Comparison of ENCODE assay signal across 8 cellular contexts in the genomic region with DNA sequence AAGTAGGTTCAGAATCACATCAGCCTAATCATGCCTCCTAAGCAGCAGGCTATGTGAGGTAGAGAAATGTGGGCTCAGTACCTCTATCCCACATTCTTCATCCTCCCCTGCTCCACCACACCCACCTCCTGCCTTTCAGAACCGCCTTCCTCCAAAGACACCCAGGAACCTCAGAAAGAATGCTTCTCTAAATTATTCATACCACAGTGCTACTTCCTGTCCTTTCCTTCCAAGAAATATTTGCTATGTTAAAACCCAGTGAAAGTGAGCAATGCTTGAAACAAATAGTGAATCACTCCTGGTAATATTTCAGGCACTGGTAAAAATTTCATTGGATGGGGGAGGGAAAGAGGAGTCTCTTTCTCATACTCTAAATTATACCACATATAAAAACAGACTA. TPM values are rescaled to one million over a fixed set of nuclear protein-coding genes. Genes with fewer than 3 reads are reported as not detected.
DNase-seq lines count a peak whose midpoint lies in the region; ATAC-seq, FAIRE-seq and TF ChIP-seq lines count a peak whose summit lies in the region.

No MANE protein-coding gene starts in this region.

- H3K36me3 ChIP-seq in pancreas (no peaks in the 10 kb centered on the region), colonic mucosa (no peaks in the 10 kb centered on the region)

- peak overlapping the region in 1 of 4 donors; percentile 30 for H3K27ac ChIP-seq in pancreas
- no peak overlapping the region for H3K27ac ChIP-seq in colonic mucosa

- intact Hi-C loops in dendritic cell treated with granulocyte-macrophage colony-stimulating factor and Interleukin-4, amounts not matched to agents 40 ng/mL and 50 ng/mL, for 4 days (cut with micrococcal nuclease): no loop called here
- intact Hi-C loops in pancreas (cut with DNase I): no loop called here
- intact Hi-C loops in colonic mucosa (cut with DNase I): no loop called here

- H3K9me3 Mint-ChIP-seq in dendritic cell treated with granulocyte-macrophage colony-stimulating factor and Interleukin-4, amounts not matched to agents 40 ng/mL and 50 ng/mL, for 4 days: no peaks in the 10 kb centered on the region

- DNase-seq in EL (peak; percentile 90), RCC 7860 (ENCODE audit: low spot score) (peak; percentile 94), pancreas (no peak), colonic mucosa (no peak)
- DNase-seq in activated effector memory CD4-positive, alpha-beta T cell treated with anti-CD3 and anti-CD28 coated beads, Interleukin-2, amount 50 U/mL, for 16 hours: no peak

- ATAC-seq in pancreas (peak in 3 of 4 donors; percentile 15 to 34 (median 28)), HG03378 (IDR thresholded peaks at IDR 0.05; ENCODE audit: unreplicated experiment) (no peak), HG02642 (IDR thresholded peaks at IDR 0.05; ENCODE audit: poor library complexity, unreplicated experiment) (no peak)

- H3K9me3 ChIP-seq in pancreas (no peaks in the 10 kb centered on the region), colonic mucosa (no peaks in the 10 kb centered on the region)

- H3K4me3 ChIP-seq in pancreas: no peak overlapping the region
- H3K4me3 ChIP-seq in colonic mucosa: no peak overlapping the region

- H3K4me1 Mint-ChIP-seq in dendritic cell treated with granulocyte-macrophage colony-stimulating factor and Interleukin-4, amounts not matched to agents 40 ng/mL and 50 ng/mL, for 4 days (ENCODE audit: low read depth): peaks cover 61% of the 10 kb centered on the region

- TF ChIP-seq CTCF in pancreas (IDR thresholded peaks at IDR 0.05) (no peak), colonic mucosa (IDR thresholded peaks at IDR 0.05) (no peak)

- H3K4me1 ChIP-seq in pancreas: peaks cover 0 to 7% (median 5%) of the 10 kb centered on the region in 3 donors
- no peaks in the 10 kb centered on the region for H3K4me1 ChIP-seq in colonic mucosa

- WGBS in pancreas, 2 donors: 47 to 50% methylated on average over 1 of the region's 1 CpG

- peak overlapping the region; percentile 7 for H3K4me3 Mint-ChIP-seq in dendritic cell treated with granulocyte-macrophage colony-stimulating factor and Interleukin-4, amounts not matched to agents 40 ng/mL and 50 ng/mL, for 4 days

- H3K27ac Mint-ChIP-seq in dendritic cell treated with granulocyte-macrophage colony-stimulating factor and Interleukin-4, amounts not matched to agents 40 ng/mL and 50 ng/mL, for 4 days: peak overlapping the region; percentile 90

- no peaks in the 10 kb centered on the region for H3K27me3 Mint-ChIP-seq in dendritic cell treated with granulocyte-macrophage colony-stimulating factor and Interleukin-4, amounts not matched to agents 40 ng/mL and 50 ng/mL, for 4 days

- FAIRE-seq in RCC 7860 (lab: Jason Lieb, UNC) (peak; percentile 96), pancreas (lab: Jason Lieb, UNC) (no peak)

- H3K27me3 ChIP-seq in pancreas (no peaks in the 10 kb centered on the region), colonic mucosa (no peaks in the 10 kb centered on the region)

- H3K36me3 Mint-ChIP-seq in dendritic cell treated with granulocyte-macrophage colony-stimulating factor and Interleukin-4, amounts not matched to agents 40 ng/mL and 50 ng/mL, for 4 days (ENCODE audit: low read depth): peaks cover 7% of the 10 kb centered on the region

- no peak overlapping the region for H3K9ac ChIP-seq in colonic mucosa (ENCODE audit: low read depth in 2 of 2, low read length in 2 of 2)

RNA-seq across cellular contexts. Expression of a gene that starts 24.0 kb away (rescaled TPM):
- total RNA-seq in pancreas: 10 to 100 TPM; 16.7 to 36.4 (median 21.4) TPM
- 1 to 10 TPM; 3.2 to 6.3 TPM for polyA plus RNA-seq in pancreas
- 10 to 100 TPM; 46.0 to 55.4 TPM for total RNA-seq in colonic mucosa

Comparison
In these comparisons a context has a peak if more than half of its experiments do, and no peak if none do; other contexts are left out.
1. DNase-seq: peak in EL (single experiment) and RCC 7860 (single experiment); none in pancreas (0 of 6), activated effector memory CD4-positive, alpha-beta T cell treated with anti-CD3 and anti-CD28 coated beads, Interleukin-2, amount 50 U/mL, for 16 hours (single experiment) and colonic mucosa (single experiment).
2. ATAC-seq: peak in pancreas (3 of 4); none in HG03378 (single experiment) and HG02642 (single experiment).